21 cellular contexts compared by ENCODE assay signal in the genomic region with DNA sequence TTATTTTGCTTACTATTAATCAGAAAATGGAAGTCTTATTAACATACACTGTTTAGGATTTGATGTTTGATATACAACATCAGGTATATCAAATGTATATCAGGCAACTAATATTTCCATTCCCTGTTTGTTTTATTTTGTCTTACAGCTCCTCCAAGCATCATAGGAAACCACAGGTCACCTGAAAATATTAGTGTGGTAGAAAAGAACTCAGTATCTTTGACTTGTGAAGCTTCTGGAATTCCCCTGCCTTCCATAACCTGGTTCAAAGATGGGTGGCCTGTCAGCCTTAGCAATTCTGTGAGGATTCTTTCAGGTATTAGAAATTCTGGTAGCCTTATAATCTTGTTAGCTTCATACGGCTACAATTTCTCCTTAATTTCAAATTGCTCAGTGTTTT.
DNase-seq lines count a peak whose midpoint lies in the region; ATAC-seq and TF ChIP-seq lines count a peak whose summit lies in the region.
"Had no signal": no experiment of that assay in that cellular context is flagged by ENCODE, and none has a peak within 500 bp of the region (broad histone marks: within the 10 kb centered on the region; RNA-seq: fewer than 3 reads in every experiment).

No MANE protein-coding gene starts in this region.

- H3K4me1 ChIP-seq in MM.1S (ENCODE audit: low read length), result 0 out of 2 replicates have a peak, but pooled peaks cover 12% of the 10 kb centered on the region
- H3K4me1 ChIP-seq: BE2C, BLaER1 had no signal

- no peaks in the 10 kb centered on the region for H3K79me2 ChIP-seq in MM.1S (ENCODE audit: low read length)

- no peak overlapping the region for H3K27ac ChIP-seq in MM.1S (ENCODE audit: low read length)
- H3K27ac ChIP-seq: BLaER1 had no signal

- peak; percentile 47 for ATAC-seq in GM18907 (IDR thresholded peaks at IDR 0.05; ENCODE audit: unreplicated experiment)
- ATAC-seq in activated CD4-positive, alpha-beta T cell treated with anti-CD3 and anti-CD28 coated beads for 36 hours, result no peak
- no peak for ATAC-seq in stimulated activated memory B cell treated with anti-CD40 and anti-IgM and Interleukin-4, amounts not matched to agents 10 μg/mL and 1 μg/mL and 100 μg/mL, for 72 hours
- ATAC-seq: GM12878 had no signal

- H4K20me1 ChIP-seq in MM.1S (ENCODE audit: insufficient read depth, low read length), result no peaks in the 10 kb centered on the region
- H4K20me1 ChIP-seq: BLaER1 had no signal

- no peaks in the 10 kb centered on the region for H3K27me3 ChIP-seq in MM.1S (replicated peaks; ENCODE audit: insufficient read depth, low read length)
- H3K27me3 ChIP-seq: BLaER1 had no signal

- H3K27me3 Mint-ChIP-seq in activated CD4-positive, alpha-beta T cell treated with anti-CD3 and anti-CD28 coated beads for 36 hours, result no peaks in the 10 kb centered on the region
- no peaks in the 10 kb centered on the region for H3K27me3 Mint-ChIP-seq in stimulated activated memory B cell treated with anti-CD40 and anti-IgM and Interleukin-4, amounts not matched to agents 10 μg/mL and 1 μg/mL and 100 μg/mL, for 72 hours
- H3K27me3 Mint-ChIP-seq: CD8-positive, alpha-beta memory T cell had no signal

- H3K4me3 Mint-ChIP-seq in activated CD4-positive, alpha-beta T cell treated with anti-CD3 and anti-CD28 coated beads for 36 hours, result no peak overlapping the region
- no peak overlapping the region for H3K4me3 Mint-ChIP-seq in stimulated activated memory B cell treated with anti-CD40 and anti-IgM and Interleukin-4, amounts not matched to agents 10 μg/mL and 1 μg/mL and 100 μg/mL, for 72 hours
- H3K4me3 Mint-ChIP-seq: CD14-positive monocyte; CD4-positive, alpha-beta memory T cell; CD4-positive, CD25-positive, alpha-beta regulatory T cell; CD8-positive, alpha-beta memory T cell had no signal

- intact Hi-C loops in activated CD4-positive, alpha-beta T cell treated with anti-CD3 and anti-CD28 coated beads for 36 hours (cut with DNase I, micrococcal nuclease), result no loop called here

- POLR2A ChIA-PET in activated CD4-positive, alpha-beta T cell treated with anti-CD3 and anti-CD28 coated beads for 36 hours (lab: Charles Lee), result interaction anchor here (0.7 kb wide), 1 partner anchor 40 kb away, joined by 3 read pairs; no protein-coding TSS in a partner anchor

- no peaks in the 10 kb centered on the region for H3K9me3 Mint-ChIP-seq in activated CD4-positive, alpha-beta T cell treated with anti-CD3 and anti-CD28 coated beads for 36 hours (ENCODE audit: low read depth)
- no peaks in the 10 kb centered on the region for H3K9me3 Mint-ChIP-seq in stimulated activated memory B cell treated with anti-CD40 and anti-IgM and Interleukin-4, amounts not matched to agents 10 μg/mL and 1 μg/mL and 100 μg/mL, for 72 hours
- H3K9me3 Mint-ChIP-seq: CD4-positive, alpha-beta memory T cell; CD4-positive, CD25-positive, alpha-beta regulatory T cell; CD8-positive, alpha-beta memory T cell had no signal

- TF ChIP-seq CTCF in MM.1S (IDR thresholded peaks at IDR 0.05; ENCODE audit: low read length), result no peak

- H3K4me2 ChIP-seq in MM.1S (ENCODE audit: low read depth, low read length), result no peak overlapping the region
- H3K4me2 ChIP-seq: BLaER1 had no signal

- no peaks in the 10 kb centered on the region for H3K9me2 ChIP-seq in MM.1S (replicated peaks; ENCODE audit: insufficient read depth, low read length)

- H3K9ac ChIP-seq in MM.1S (ENCODE audit: low read length), result no peak overlapping the region
- H3K9ac ChIP-seq: BLaER1 had no signal

- no peaks in the 10 kb centered on the region for H3K36me3 ChIP-seq in MM.1S (replicated peaks; ENCODE audit: insufficient read depth, low read length)
- H3K36me3 ChIP-seq: BE2C, BLaER1 had no signal

- no peaks in the 10 kb centered on the region for H3K4me1 Mint-ChIP-seq in activated CD4-positive, alpha-beta T cell treated with anti-CD3 and anti-CD28 coated beads for 36 hours
- peaks cover 7% of the 10 kb centered on the region for H3K4me1 Mint-ChIP-seq in stimulated activated memory B cell treated with anti-CD40 and anti-IgM and Interleukin-4, amounts not matched to agents 10 μg/mL and 1 μg/mL and 100 μg/mL, for 72 hours
- H3K4me1 Mint-ChIP-seq: CD14-positive monocyte; CD4-positive, alpha-beta memory T cell; CD8-positive, alpha-beta memory T cell had no signal

- DNase-seq in MM.1S (peak; percentile 60), kidney tubule cell (ENCODE audit: low spot score) (peak; percentile 53), renal cortical epithelial cell (ENCODE audit: low read depth) (peak; percentile 11), OCI-M2 (lab: John Stamatoyannopoulos, UW; ENCODE audit: unreplicated experiment) (no peak), G401 (ENCODE audit: low spot score) (no peak)
- no peak for DNase-seq in activated CD4-positive, alpha-beta T cell treated with anti-CD3 and anti-CD28 coated beads for 36 hours
- DNase-seq: 8988T; ACHN; BE2C; C1 segment of cervical spinal cord; CD4-positive, alpha-beta memory T cell; CD4-positive, CD25-positive, alpha-beta regulatory T cell; CD8-positive, alpha-beta memory T cell; COR-L47; DMS79 treated with DMSO at 0.1 percent for 48 hours; GDM1 had no signal

- no peaks in the 10 kb centered on the region for H3F3A ChIP-seq in MM.1S (ENCODE audit: insufficient read depth, low read length)

- no peaks in the 10 kb centered on the region for H3K36me3 Mint-ChIP-seq in activated CD4-positive, alpha-beta T cell treated with anti-CD3 and anti-CD28 coated beads for 36 hours (ENCODE audit: low read depth)
- no peaks in the 10 kb centered on the region for H3K36me3 Mint-ChIP-seq in stimulated activated memory B cell treated with anti-CD40 and anti-IgM and Interleukin-4, amounts not matched to agents 10 μg/mL and 1 μg/mL and 100 μg/mL, for 72 hours
- H3K36me3 Mint-ChIP-seq: CD14-positive monocyte; CD4-positive, alpha-beta memory T cell; CD4-positive, CD25-positive, alpha-beta regulatory T cell; CD8-positive, alpha-beta memory T cell had no signal

- H3K4me3 ChIP-seq in MM.1S (ENCODE audit: low read length), result no peak overlapping the region
- H3K4me3 ChIP-seq: BLaER1, GM12878 had no signal

- CTCF ChIA-PET in activated CD4-positive, alpha-beta T cell treated with anti-CD3 and anti-CD28 coated beads for 36 hours (lab: Charles Lee), result interaction anchor here (1.4 kb wide), 1 partner anchor 12 kb away, joined by 3 read pairs; no protein-coding TSS in a partner anchor

- no peaks in the 10 kb centered on the region for H3K9me3 ChIP-seq in MM.1S (replicated peaks; ENCODE audit: insufficient read depth, low read length)
- H3K9me3 ChIP-seq: BE2C, BLaER1 had no signal

- H3K27ac Mint-ChIP-seq in activated CD4-positive, alpha-beta T cell treated with anti-CD3 and anti-CD28 coated beads for 36 hours, result no peak overlapping the region
- no peak overlapping the region for H3K27ac Mint-ChIP-seq in stimulated activated memory B cell treated with anti-CD40 and anti-IgM and Interleukin-4, amounts not matched to agents 10 μg/mL and 1 μg/mL and 100 μg/mL, for 72 hours
- H3K27ac Mint-ChIP-seq: CD14-positive monocyte; CD4-positive, alpha-beta memory T cell; CD4-positive, CD25-positive, alpha-beta regulatory T cell; CD8-positive, alpha-beta memory T cell had no signal

- in situ Hi-C loops in G401 (cut with HindIII; ENCODE audit: low sequenced_read_pairs), result no loop called here

- H2AFZ ChIP-seq in MM.1S (ENCODE audit: low read length), result no peak overlapping the region

Comparison
In these comparisons a context has a peak if more than half of its experiments do, and no peak if none do; other contexts are left out.
1. DNase-seq: peak in MM.1S (single experiment), kidney tubule cell (single experiment) and renal cortical epithelial cell (single experiment); none in activated CD4-positive, alpha-beta T cell treated with anti-CD3 and anti-CD28 coated beads for 36 hours (single experiment), OCI-M2 (single experiment) and G401 (single experiment).